20 cellular contexts compared by ENCODE assay signal in genomic region chr18:65762556-65762955, GRCh38. TPM values are rescaled to one million over a fixed set of nuclear protein-coding genes. Genes with fewer than 3 reads are reported as not detected.
DNase-seq lines count a peak whose midpoint lies in the region; ATAC-seq and TF ChIP-seq lines count a peak whose summit lies in the region.
"Had no signal": no experiment of that assay in that cellular context is flagged by ENCODE, and none has a peak within 500 bp of the region (broad histone marks: within the 10 kb centered on the region; RNA-seq: fewer than 3 reads in every experiment).

No MANE protein-coding gene starts in this region.

- H3K4me3 ChIP-seq in breast epithelium = no peak overlapping the region
- H3K4me3 ChIP-seq: PC-9 had no signal

- no peak for TF ChIP-seq CTCF in breast epithelium (IDR thresholded peaks at IDR 0.05)

- intact Hi-C loops in breast epithelium (cut with DNase I; ENCODE audit: low total_unique reads) = no loop called here

- H3K27ac ChIP-seq in breast epithelium = no peak overlapping the region
- H3K27ac ChIP-seq: C4-2B, KMS-11, PC-9, RWPE1 had no signal

- TF ChIP-seq POLR2A in breast epithelium (IDR thresholded peaks at IDR 0.05) = no peak

- no peaks in the 10 kb centered on the region for H3K4me1 ChIP-seq in breast epithelium

- no peak for ATAC-seq in HG03159 (IDR thresholded peaks at IDR 0.05; ENCODE audit: unreplicated experiment)
- ATAC-seq in activated CD4-positive, CD25-positive, alpha-beta regulatory T cell treated with anti-CD3 and anti-CD28 coated beads, Interleukin-2, amount 50 U/mL, for 24 hours = no peak

- DNase-seq in G401 (ENCODE audit: low spot score) (peak; percentile 73), NCI-H2227 treated with DMSO at 0.1 percent for 48 hours (lab: John Stamatoyannopoulos, UW) (peak; percentile 51), cerebellar cortex (ENCODE audit: low spot score) (peak; percentile 63), breast epithelium (ENCODE audit: low spot score in 2 of 2) (no peak), A172 (ENCODE audit: low spot score) (no peak)
- DNase-seq: AML-193, NCI-H1417 treated with DMSO at 0.1 percent for 48 hours, NCI-H2029, NCI-H2171, NCI-H82, PC-9, SIG-M5 had no signal

- H3K27me3 ChIP-seq in breast epithelium = no peaks in the 10 kb centered on the region

- no peaks in the 10 kb centered on the region for H3K9me3 ChIP-seq in breast epithelium

- no peaks in the 10 kb centered on the region for H3K36me3 ChIP-seq in breast epithelium

- in situ Hi-C loops in G401 (cut with HindIII; ENCODE audit: low sequenced_read_pairs) = no loop called here

RNA-seq across cellular contexts. Expression of gene CDH7, which starts 11.7 kb away (rescaled TPM):
- total RNA-seq in G401 (2014; rRNA removed; shearing (Covaris generic)) = not detected in 2 replicates
- total RNA-seq in breast epithelium = under 1 TPM in 1 of 3 donors, not detected in 2; 0.16 TPM
- total RNA-seq in A172 (2014; rRNA removed; shearing (Covaris generic)) = not detected in 2 replicates
- total RNA-seq: Daoy; MCF 10A; PC-9; T-helper 1 cell treated with Interleukin-12 subunit alpha and Interleukin-12 subunit beta and Interleukin-4 antibody, amounts not matched to agents 30 ng/mL and 1 ng/mL, for 36 hours had no signal

Comparison
In these comparisons a context has a peak if more than half of its experiments do, and no peak if none do; other contexts are left out.
1. DNase-seq: peak in G401 (single experiment), NCI-H2227 treated with DMSO at 0.1 percent for 48 hours (single experiment) and cerebellar cortex (single experiment); none in breast epithelium (0 of 2) and A172 (single experiment).